In the genomic region with DNA sequence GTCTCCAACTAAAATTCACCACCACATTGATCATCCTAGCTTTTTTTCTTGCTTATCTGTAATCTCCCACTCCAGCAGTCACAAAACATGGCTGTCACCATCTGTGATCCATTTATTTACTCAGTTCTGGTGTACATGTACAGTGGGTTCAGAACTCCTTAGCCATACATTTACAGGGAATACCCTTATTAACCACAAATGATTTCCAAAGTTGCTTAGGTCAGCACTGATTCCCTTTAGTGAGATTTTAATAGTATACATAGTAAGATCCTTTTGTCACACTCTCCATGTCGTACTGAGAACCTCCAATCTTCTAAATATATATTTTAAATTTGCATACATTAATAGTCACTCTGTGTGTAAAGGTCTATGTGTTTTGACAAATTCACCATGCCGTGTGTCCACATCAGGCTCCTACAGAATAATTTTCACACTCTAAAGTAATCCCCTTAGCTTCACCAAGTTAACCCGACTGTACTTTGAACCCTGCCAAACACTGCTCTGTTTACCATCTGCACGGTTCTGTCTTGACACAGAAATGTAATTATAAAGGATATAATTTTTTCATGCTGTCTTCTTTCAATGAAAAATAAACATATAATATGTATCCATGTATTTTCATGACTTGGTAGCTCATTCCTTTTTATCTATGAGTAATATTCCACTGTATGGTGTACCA, we compare ENCODE assay signal across 27 cellular contexts.
"Had no signal": no experiment of that assay in that cellular context is flagged by ENCODE, and none has a peak within 500 bp of the region (broad histone marks: within the 10 kb centered on the region; RNA-seq: fewer than 3 reads in every experiment).

No MANE protein-coding gene starts in this region.

- H3K36me3 ChIP-seq: brain microvascular endothelial cell, esophagus muscularis mucosa, gastrocnemius medialis had no signal

- H3K9me3 ChIP-seq: gastrocnemius medialis had no signal

- H3K4me3 ChIP-seq: coronary artery, dorsolateral prefrontal cortex, esophagus muscularis mucosa, gastrocnemius medialis had no signal

- H3K4me1 ChIP-seq: esophagus muscularis mucosa, foreskin keratinocyte, gastrocnemius medialis had no signal

- FAIRE-seq: astrocyte, bronchial epithelial cell had no signal

- DNase-seq: activated CD4-positive, alpha-beta memory T cell treated with anti-CD3 and anti-CD28 coated beads, Interleukin-2, amount 10 ng/mL, durations not matched to agents 7 days and 5 days; activated CD4-positive, alpha-beta T cell treated with anti-CD3 and anti-CD28 coated beads for 1 hour; activated CD4-positive, alpha-beta T cell treated with anti-CD3 and anti-CD28 coated beads for 4 hours; activated CD4-positive, alpha-beta T cell treated with anti-CD3 and anti-CD28 coated beads, Interleukin-2, amount 10 ng/mL, durations not matched to agents 7 days and 5 days; activated CD4-positive, alpha-beta T cell treated with anti-CD3 and anti-CD28 coated beads, Interleukin-2, amount 50 U/mL, for 4 hours; activated CD8-positive, alpha-beta memory T cell treated with anti-CD3 and anti-CD28 coated beads, Interleukin-2, amount 50 U/mL, for 48 hours; activated gamma-delta T cell; activated naive CD4-positive, alpha-beta T cell; activated naive CD4-positive, alpha-beta T cell treated with anti-CD3 and anti-CD28 coated beads, Interleukin-2, amount 10 ng/mL, durations not matched to agents 7 days and 5 days; activated naive CD8-positive, alpha-beta T cell treated with anti-CD3 and anti-CD28 coated beads, Interleukin-2, amount 10 ng/mL, durations not matched to agents 7 days and 5 days; activated T-cell treated with anti-CD3 and anti-CD28 coated beads for 4 hours; activated T-cell treated with anti-CD3 and anti-CD28 coated beads, Interleukin-2, amount 50 U/mL, for 24 hours; activated T-cell treated with anti-CD3 and anti-CD28 coated beads, Interleukin-2, amount 50 U/mL, for 72 hours; anterior cingulate cortex; brain microvascular endothelial cell; dorsolateral prefrontal cortex; effector memory CD8-positive, alpha-beta T cell; erythroblast; foreskin keratinocyte; gastrocnemius medialis; glutamatergic neuron; T-helper 2 cell had no signal

- ATAC-seq: activated naive CD4-positive, alpha-beta T cell treated with anti-CD3 and anti-CD28 coated beads, Interleukin-2, amount 50 U/mL, for 72 hours; activated T-cell treated with anti-CD3 and anti-CD28 coated beads, Interleukin-2, amount 50 U/mL, for 72 hours; effector memory CD8-positive, alpha-beta T cell; foreskin keratinocyte; gastrocnemius medialis had no signal

- H3K27me3 ChIP-seq: brain microvascular endothelial cell, dorsolateral prefrontal cortex, esophagus muscularis mucosa, foreskin keratinocyte, gastrocnemius medialis had no signal

- H3K27ac ChIP-seq: brain microvascular endothelial cell, coronary artery, dorsolateral prefrontal cortex, esophagus muscularis mucosa, foreskin keratinocyte, gastrocnemius medialis had no signal
